In the genomic region with DNA sequence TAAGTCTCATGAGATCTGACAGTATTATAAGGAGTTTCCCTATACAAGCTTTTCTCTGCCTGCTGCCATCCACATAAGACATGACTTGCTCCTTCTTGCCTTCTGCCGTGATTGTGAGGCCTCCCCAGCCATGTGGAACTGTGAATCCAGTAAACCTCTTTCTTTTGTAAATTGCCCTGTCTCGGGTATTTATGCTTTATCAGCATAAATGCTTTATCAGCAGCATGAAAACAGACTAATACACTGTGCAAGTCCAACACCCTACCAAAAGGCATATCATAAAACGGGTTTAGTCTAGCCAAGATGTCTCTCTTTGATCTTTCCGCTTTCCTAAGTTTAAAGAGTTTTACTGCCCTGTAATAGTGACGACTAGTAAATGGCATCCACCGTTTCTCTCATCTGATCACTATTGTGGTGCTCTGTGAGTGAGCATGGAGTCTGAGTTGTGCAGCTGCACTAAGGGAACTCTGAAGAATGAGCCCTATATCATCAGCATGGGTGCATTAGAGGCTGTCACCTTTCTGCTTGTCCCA, we compare ENCODE assay signal across 22 cellular contexts. TPM values are rescaled to one million over a fixed set of nuclear protein-coding genes. Genes with fewer than 3 reads are reported as not detected.
DNase-seq lines count a peak whose midpoint lies in the region; ATAC-seq, FAIRE-seq and TF ChIP-seq lines count a peak whose summit lies in the region.
"Had no signal": no experiment of that assay in that cellular context is flagged by ENCODE, and none has a peak within 500 bp of the region (broad histone marks: within the 10 kb centered on the region; RNA-seq: fewer than 3 reads in every experiment).

No MANE protein-coding gene starts in this region.

- H3K36me3 ChIP-seq in body of pancreas (replicated peaks in 1 of 2; ENCODE audit: insufficient read depth in 1 of 2, low read depth in 2 of 2): no peaks in the 10 kb centered on the region
- no peaks in the 10 kb centered on the region for H3K36me3 ChIP-seq in small intestine (ENCODE audit: control insufficient read depth in 2 of 2, insufficient read depth in 2 of 2, low read length in 2 of 2)
- H3K36me3 ChIP-seq: HAP-1, Peyer's patch, SJCRH30 had no signal

- DNase-seq in H54 (ENCODE audit: insufficient read length, low spot score) (no peak), body of pancreas (no peak), left colon (no peak), small intestine (peak; percentile 77), ecto neural progenitor cell (ENCODE audit: low spot score) (no peak), NCI-H82 (lab: John Stamatoyannopoulos, UW) (no peak), DMS79 (lab: John Stamatoyannopoulos, UW) (no peak)
- DNase-seq in stimulated activated naive CD8-positive, alpha-beta T cell treated with anti-CD3 and anti-CD28 coated beads, Interleukin-15, Interleukin-2, amounts not matched to agents 100 U/mL and 50 U/mL, for 24 hours: no peak
- DNase-seq: CD4-positive, alpha-beta T cell; COR-L47; KG1; NCI-H1105; NCI-H146; NCI-H2029 treated with DMSO at 0.1 percent for 48 hours; NCI-H2171; NCI-H345; NCI-H524; NCI-H774; Peyer's patch; SJCRH30 had no signal

- peaks cover 56% of the 10 kb centered on the region for H3K4me1 ChIP-seq in body of pancreas
- H3K4me1 ChIP-seq in small intestine (ENCODE audit: control insufficient read depth in 2 of 2, insufficient read depth in 1 of 2, low read depth in 1 of 2, low read length in 1 of 2): peaks cover 0 to 2% of the 10 kb centered on the region in 2 donors
- H3K4me1 ChIP-seq: HAP-1, SJCRH30 had no signal

- ATAC-seq in body of pancreas (peak; percentile 33), left colon (peak; percentile 75)
- no peak for ATAC-seq in stimulated activated naive CD8-positive, alpha-beta T cell treated with anti-CD3 and anti-CD28 coated beads, Interleukin-15, Interleukin-2, amounts not matched to agents 100 U/mL and 50 U/mL, for 24 hours

- WGBS in body of pancreas, 2 donors: 38 to 40% methylated on average over 6 of the region's 6 CpGs
- 16 to 58% (median 39%) methylated on average over 6 of the region's 6 CpGs for WGBS in small intestine, 3 donors

- H3K27ac ChIP-seq in body of pancreas (peak overlapping the region; percentile 68 to 89 (median 86)), small intestine (ENCODE audit: low read depth in 1 of 2, low read length in 1 of 2) (peak overlapping the region; percentile 32 to 44)
- H3K27ac ChIP-seq: SJCRH30 had no signal

- H3K4me3 ChIP-seq in body of pancreas (no peak overlapping the region), small intestine (ENCODE audit: low read depth in 1 of 2, low read length in 2 of 2) (no peak overlapping the region)
- H3K4me3 ChIP-seq: HAP-1, Peyer's patch, SJCRH30 had no signal

- peak; percentile 89 for FAIRE-seq in H54 (lab: Jason Lieb, UNC)
- no peak for FAIRE-seq in small intestine (lab: Jason Lieb, UNC)
- FAIRE-seq: G401.6 had no signal

- no peak for TF ChIP-seq POLR2A in H54 (IDR thresholded peaks at IDR 0.05; ENCODE audit: low read depth, low read length)
- TF ChIP-seq POLR2A in body of pancreas (IDR thresholded peaks at IDR 0.05): no peak

- H3K9me3 ChIP-seq in body of pancreas: no peaks in the 10 kb centered on the region
- no peaks in the 10 kb centered on the region for H3K9me3 ChIP-seq in small intestine (ENCODE audit: control insufficient read depth, low read depth)
- H3K9me3 ChIP-seq: Peyer's patch had no signal

- TF ChIP-seq CTCF in body of pancreas (IDR thresholded peaks at IDR 0.05): no peak

- intact Hi-C loops in body of pancreas (cut with DNase I) (no loop called here), left colon (cut with DNase I, micrococcal nuclease) (no loop called here)

- H3K27me3 ChIP-seq in body of pancreas: no peaks in the 10 kb centered on the region
- H3K27me3 ChIP-seq in small intestine (ENCODE audit: control insufficient read depth in 2 of 2, insufficient read depth in 2 of 2, low read length in 2 of 2): no peaks in the 10 kb centered on the region
- H3K27me3 ChIP-seq: Peyer's patch, SJCRH30 had no signal

RNA-seq across cellular contexts. Expression of a gene that starts 13.0 kb away (rescaled TPM):
- total RNA-seq in body of pancreas (10 to 100 TPM; 10.4 to 19.8 TPM), left colon (1 to 10 TPM; 4.5 to 5.1 TPM)
- polyA plus RNA-seq in small intestine: 1 to 10 TPM; 1.2 to 1.8 (median 1.6) TPM
